ENCODE assay signal across 10 cellular contexts in genomic region chr5:140246378-140247122, GRCh38. TPM values are rescaled to one million over a fixed set of nuclear protein-coding genes. Genes with fewer than 3 reads are reported as not detected.
DNase-seq lines count a peak whose midpoint lies in the region; ATAC-seq and TF ChIP-seq lines count a peak whose summit lies in the region.
"Had no signal": no experiment of that assay in that cellular context is flagged by ENCODE, and none has a peak within 500 bp of the region (broad histone marks: within the 10 kb centered on the region; RNA-seq: fewer than 3 reads in every experiment).

No MANE protein-coding gene starts in this region.

- H3K27me3 ChIP-seq in BLaER1 (no peaks in the 10 kb centered on the region), SK-N-SH (ENCODE audit: insufficient read depth) (no peaks in the 10 kb centered on the region), foreskin keratinocyte (no peaks in the 10 kb centered on the region)

- TF ChIP-seq EP300 in SK-N-SH (IDR thresholded peaks at IDR 0.05; ENCODE audit: borderline replicate concordance in 1 of 2, low read depth in 1 of 2, low read length in 1 of 2), result peak in 1 of 2 experiments; percentile 26; a peak in 1 of 4 replicates

- peaks cover 53% of the 10 kb centered on the region for H3F3A ChIP-seq in SK-N-SH (replicated peaks; ENCODE audit: insufficient read depth)

- 13% methylated on average over 8 of the region's 8 CpGs for WGBS in SK-N-SH (ENCODE audit: low lambda C conversion rate)

- H3K4me2 ChIP-seq in BLaER1, result peak overlapping the region; percentile 84
- peak overlapping the region; percentile 68 for H3K4me2 ChIP-seq in SK-N-SH

- H3K27me3 Mint-ChIP-seq in stimulated activated memory B cell treated with anti-CD40 and anti-IgM and Interleukin-4, amounts not matched to agents 10 μg/mL and 1 μg/mL and 100 μg/mL, for 72 hours, result no peaks in the 10 kb centered on the region

- H3K9me3 ChIP-seq in BLaER1 (no peaks in the 10 kb centered on the region), SK-N-SH (no peaks in the 10 kb centered on the region)

- peak; percentile 37 for DNase-seq in SK-N-SH
- DNase-seq in foreskin keratinocyte, result no peak
- no peak for DNase-seq in omental fat pad (ENCODE audit: low spot score)
- DNase-seq in GF-D8 (lab: John Stamatoyannopoulos, UW), result no peak
- DNase-seq: NCI-H2171 treated with DMSO at 0.1 percent for 48 hours had no signal

- no peaks in the 10 kb centered on the region for H3K9me3 Mint-ChIP-seq in stimulated activated memory B cell treated with anti-CD40 and anti-IgM and Interleukin-4, amounts not matched to agents 10 μg/mL and 1 μg/mL and 100 μg/mL, for 72 hours

- no peak overlapping the region for H2AFZ ChIP-seq in SK-N-SH (ENCODE audit: low read depth)

- peaks cover 34% of the 10 kb centered on the region for H3K36me3 Mint-ChIP-seq in stimulated activated memory B cell treated with anti-CD40 and anti-IgM and Interleukin-4, amounts not matched to agents 10 μg/mL and 1 μg/mL and 100 μg/mL, for 72 hours

- no peak overlapping the region; the same call in 1 of the 2 replicates for H3K4me3 ChIP-seq in BLaER1
- H3K4me3 ChIP-seq in SK-N-SH (ENCODE audit: low read depth in 2 of 2, low read length in 1 of 2), result peak overlapping the region in 1 of 2 experiments; percentile 27; a peak in 1 of 4 replicates

- H3K79me2 ChIP-seq in SK-N-SH (ENCODE audit: insufficient read depth), result peaks cover 42% of the 10 kb centered on the region; the same call in 1 of the 2 replicates

- peak; percentile 15; the same call in 1 of the 2 replicates for TF ChIP-seq RAD21 in SK-N-SH (IDR thresholded peaks at IDR 0.05; ENCODE audit: low read length)

- H3K27ac Mint-ChIP-seq in stimulated activated memory B cell treated with anti-CD40 and anti-IgM and Interleukin-4, amounts not matched to agents 10 μg/mL and 1 μg/mL and 100 μg/mL, for 72 hours, result no peak overlapping the region

- peak overlapping the region; percentile 85 for H3K27ac ChIP-seq in BLaER1
- peak overlapping the region; percentile 62 to 94 for H3K27ac ChIP-seq in SK-N-SH (ENCODE audit: low read depth in 2 of 2, low read length in 1 of 2)
- H3K27ac ChIP-seq in foreskin keratinocyte, result no peak overlapping the region

- H3K9ac ChIP-seq in BLaER1 (peak overlapping the region; percentile 70), SK-N-SH (peak overlapping the region; percentile 49; the same call in 1 of the 2 replicates)

- ATAC-seq in foreskin keratinocyte, result peak; percentile 55
- peak; percentile 34 for ATAC-seq in omental fat pad (ENCODE audit: low FRiP score)
- no peak for ATAC-seq in stimulated activated memory B cell treated with anti-CD40 and anti-IgM and Interleukin-4, amounts not matched to agents 10 μg/mL and 1 μg/mL and 100 μg/mL, for 72 hours
- ATAC-seq in GM18907 (IDR thresholded peaks at IDR 0.05; ENCODE audit: unreplicated experiment), result no peak
- no peak for ATAC-seq in HG03571 (IDR thresholded peaks at IDR 0.05; ENCODE audit: unreplicated experiment)
- ATAC-seq: HCT116 had no signal

- no peaks in the 10 kb centered on the region for H3K9me2 ChIP-seq in SK-N-SH

- TF ChIP-seq CTCF in SK-N-SH (IDR thresholded peaks at IDR 0.05), result no peak
- no peak for TF ChIP-seq CTCF in foreskin keratinocyte (conservative IDR thresholded peaks at IDR 0.05)
- TF ChIP-seq CTCF in omental fat pad (IDR thresholded peaks at IDR 0.05), result no peak

- H3K4me1 ChIP-seq in BLaER1 (peaks cover 84% of the 10 kb centered on the region), SK-N-SH (ENCODE audit: control insufficient read depth in 1 of 2, insufficient read depth in 2 of 2, low read depth in 1 of 2, low read length in 1 of 2) (peaks cover 34 to 38% of the 10 kb centered on the region in 2 experiments), foreskin keratinocyte (peaks cover 16% of the 10 kb centered on the region)

- no peak overlapping the region for H3K4me3 Mint-ChIP-seq in stimulated activated memory B cell treated with anti-CD40 and anti-IgM and Interleukin-4, amounts not matched to agents 10 μg/mL and 1 μg/mL and 100 μg/mL, for 72 hours

- CTCF ChIA-PET in SK-N-SH (lab: Yijun Ruan, JAX), result interaction anchor here (0.8 to 10.2 kb wide), 6 partner anchors 10 to 473 kb away, joined by 3 to 418 read pairs (median 4); partner anchors contain the start of genes HBEGF and SLC4A9

- H3K36me3 ChIP-seq in BLaER1 (peaks cover 21% of the 10 kb centered on the region), SK-N-SH (replicated peaks in 1 of 2; ENCODE audit: control insufficient read depth in 1 of 2, insufficient read depth in 2 of 2, low read length in 1 of 2) (peaks cover 11 to 18% of the 10 kb centered on the region in 2 experiments)

- H4K20me1 ChIP-seq in BLaER1 (peaks cover 2% of the 10 kb centered on the region; the same call in 1 of the 2 replicates), SK-N-SH (ENCODE audit: insufficient read depth) (no peaks in the 10 kb centered on the region)

- H3K4me1 Mint-ChIP-seq in stimulated activated memory B cell treated with anti-CD40 and anti-IgM and Interleukin-4, amounts not matched to agents 10 μg/mL and 1 μg/mL and 100 μg/mL, for 72 hours, result peaks cover 36% of the 10 kb centered on the region

- POLR2A ChIA-PET in SK-N-SH (lab: Yijun Ruan, JAX), result interaction anchor here (2.4 kb wide), 1 partner anchor 100 kb away, joined by 8 read pairs; the partner anchor contains the start of gene HBEGF

TF ChIP-seq in SK-N-SH, 30 proteins besides CTCF, POLR2A, EP300 and RAD21:
- peak; percentile 67; the same call in 1 of the 2 replicates for TF ChIP-seq FOSL2 (IDR thresholded peaks at IDR 0.05; ENCODE audit: borderline replicate concordance, low read depth)
- no peak for TF ChIP-seq RCOR1 (IDR thresholded peaks at IDR 0.05; ENCODE audit: low read length)
- no peak for TF ChIP-seq FOXJ3 (CRISPR knock-in tag; IDR thresholded peaks at IDR 0.05)
- TF ChIP-seq TEAD4 (IDR thresholded peaks at IDR 0.05; ENCODE audit: borderline replicate concordance, insufficient read depth), result 0 out of 2 replicates have a peak, but pooled peaks have one; percentile 16
- TF ChIP-seq RFX5 (IDR thresholded peaks at IDR 0.05; ENCODE audit: low read length), result no peak
- TF ChIP-seq TCF12 (IDR thresholded peaks at IDR 0.05), result peak; percentile 80
- TF ChIP-seq GABPA (IDR thresholded peaks at IDR 0.05; ENCODE audit: low read depth), result no peak
- peak; percentile 66; the same call in 1 of the 2 replicates for TF ChIP-seq JUND (IDR thresholded peaks at IDR 0.05)
- peak; percentile 64; the same call in 1 of the 2 replicates for TF ChIP-seq SIN3A (IDR thresholded peaks at IDR 0.05; ENCODE audit: borderline replicate concordance, low read depth, low read length)
- peak; percentile 86 for TF ChIP-seq REST (IDR thresholded peaks at IDR 0.05; ENCODE audit: low read depth, low read length)
- TF ChIP-seq EZH2phosphoT487 (IDR thresholded peaks at IDR 0.05; ENCODE audit: borderline replicate concordance, low read depth), result no peak
- TF ChIP-seq NFIC (IDR thresholded peaks at IDR 0.05; ENCODE audit: borderline replicate concordance), result peak; percentile 35; the same call in 1 of the 2 replicates
- peak; percentile 71; the same call in 1 of the 2 replicates for TF ChIP-seq MAX (IDR thresholded peaks at IDR 0.05; ENCODE audit: low read depth)
- TF ChIP-seq MXI1 (IDR thresholded peaks at IDR 0.05; ENCODE audit: low read depth, low read length), result peak; percentile 40; the same call in 1 of the 2 replicates
- no peak for TF ChIP-seq CHD2 (IDR thresholded peaks at IDR 0.05; ENCODE audit: low read length, partially characterized antibody)
- peak; percentile 19; the same call in 1 of the 2 replicates for TF ChIP-seq YY1 (IDR thresholded peaks at IDR 0.05; ENCODE audit: low read depth)
- no peak; the same call in 1 of the 2 replicates for TF ChIP-seq SMC3 (IDR thresholded peaks at IDR 0.05; ENCODE audit: low read depth, low read length)

RNA-seq across cellular contexts. Expression of gene PFDN1, which starts 56.4 kb away (rescaled TPM):
- polyA plus RNA-seq in SK-N-SH (2012; rRNA removed), result 55.2 and 63.6 TPM in 2 replicates
- polyA plus RNA-seq in SK-N-SH (2012; cell fraction: cytosol; rRNA removed), result 78.2 and 78.4 TPM in 2 replicates
- 31.6 and 34.6 TPM in 2 replicates for polyA plus RNA-seq in SK-N-SH (2012; cell fraction: nucleus; rRNA removed)
- total RNA-seq in foreskin keratinocyte, result 70.9 and 71.2 TPM in 2 replicates
- polyA plus RNA-seq in foreskin keratinocyte, result 86.7 and 95.1 TPM in 2 replicates
- total RNA-seq in omental fat pad, result 100 to 1,000 TPM in 2 of 4 donors, 10 to 100 TPM in 2; 54.1 to 110 (median 88.6) TPM

Comparison
In these comparisons a context has a peak if more than half of its experiments do, and no peak if none do; other contexts are left out.
1. ATAC-seq: peak in foreskin keratinocyte (single experiment) and omental fat pad (single experiment); none in stimulated activated memory B cell treated with anti-CD40 and anti-IgM and Interleukin-4, amounts not matched to agents 10 μg/mL and 1 μg/mL and 100 μg/mL, for 72 hours (single experiment), GM18907 (single experiment) and HG03571 (single experiment).